8 cellular contexts compared by ENCODE assay signal in genomic region chr17:489758-490329, GRCh38. TPM values are rescaled to one million over a fixed set of nuclear protein-coding genes. Genes with fewer than 3 reads are reported as not detected.
DNase-seq lines count a peak whose midpoint lies in the region; ATAC-seq and TF ChIP-seq lines count a peak whose summit lies in the region.

No MANE protein-coding gene starts in this region.

- DNase-seq in CD1c-positive myeloid dendritic cell (ENCODE audit: extremely low spot score), result peak; percentile 49
- DNase-seq in activated CD8-positive, alpha-beta memory T cell treated with anti-CD3 and anti-CD28 coated beads, Interleukin-2, amount 10 ng/mL, durations not matched to agents 7 days and 5 days, result peak; percentile 91
- DNase-seq in fibroblast of mammary gland (ENCODE audit: low read depth), result peak; percentile 36
- DNase-seq in osteocyte (ENCODE audit: extremely low spot score, unreplicated experiment), result no peak
- no peak for DNase-seq in DMS53 (lab: John Stamatoyannopoulos, UW)
- no peak for DNase-seq in COLO668 (lab: John Stamatoyannopoulos, UW; ENCODE audit: unreplicated experiment)

- peak overlapping the region; percentile 91 for H3K4me3 Mint-ChIP-seq in activated CD8-positive, alpha-beta memory T cell treated with anti-CD3 and anti-CD28 coated beads, Interleukin-2, amount 10 ng/mL, durations not matched to agents 7 days and 5 days
- peak overlapping the region; percentile 77 for H3K4me3 Mint-ChIP-seq in osteocyte (ENCODE audit: unreplicated experiment)

- H3K27me3 Mint-ChIP-seq in activated CD8-positive, alpha-beta memory T cell treated with anti-CD3 and anti-CD28 coated beads, Interleukin-2, amount 10 ng/mL, durations not matched to agents 7 days and 5 days, result peaks cover 24% of the 10 kb centered on the region
- no peaks in the 10 kb centered on the region for H3K27me3 Mint-ChIP-seq in osteocyte (ENCODE audit: unreplicated experiment)

- ATAC-seq in HG03097 (IDR thresholded peaks at IDR 0.05; ENCODE audit: low FRiP score, unreplicated experiment) (peak; percentile 63), HG02840 (IDR thresholded peaks at IDR 0.05; ENCODE audit: low FRiP score, unreplicated experiment) (no peak)
- peak; percentile 72 for ATAC-seq in activated CD8-positive, alpha-beta memory T cell treated with anti-CD3 and anti-CD28 coated beads, Interleukin-2, amount 10 ng/mL, durations not matched to agents 7 days and 5 days

- CTCF ChIA-PET in activated CD8-positive, alpha-beta memory T cell treated with anti-CD3 and anti-CD28 coated beads, Interleukin-2, amount 10 ng/mL, durations not matched to agents 7 days and 5 days (lab: Charles Lee), result interaction anchor here (1.0 kb wide), 3 partner anchors 43 to 78 kb away, joined by 3 to 4 read pairs (median 3); no protein-coding TSS in a partner anchor

- peaks cover 5% of the 10 kb centered on the region for H3K36me3 Mint-ChIP-seq in activated CD8-positive, alpha-beta memory T cell treated with anti-CD3 and anti-CD28 coated beads, Interleukin-2, amount 10 ng/mL, durations not matched to agents 7 days and 5 days
- H3K36me3 Mint-ChIP-seq in osteocyte (ENCODE audit: unreplicated experiment), result no peaks in the 10 kb centered on the region

- H3K27ac Mint-ChIP-seq in activated CD8-positive, alpha-beta memory T cell treated with anti-CD3 and anti-CD28 coated beads, Interleukin-2, amount 10 ng/mL, durations not matched to agents 7 days and 5 days, result peak overlapping the region; percentile 93
- peak overlapping the region; percentile 27 for H3K27ac Mint-ChIP-seq in osteocyte (ENCODE audit: unreplicated experiment)

- peaks cover 7% of the 10 kb centered on the region for H3K4me1 Mint-ChIP-seq in activated CD8-positive, alpha-beta memory T cell treated with anti-CD3 and anti-CD28 coated beads, Interleukin-2, amount 10 ng/mL, durations not matched to agents 7 days and 5 days
- H3K4me1 Mint-ChIP-seq in osteocyte (ENCODE audit: unreplicated experiment), result peaks cover 9% of the 10 kb centered on the region

- TF ChIP-seq CTCF in fibroblast of mammary gland (conservative IDR thresholded peaks at IDR 0.05; ENCODE audit: control insufficient read depth, insufficient read depth, low read depth, low read length), result no peak
- TF ChIP-seq CTCF in osteocyte (IDR thresholded peaks at IDR 0.05), result no peak

- H3K4me3 ChIP-seq in fibroblast of mammary gland (ENCODE audit: control insufficient read depth, low read depth, low read length), result peak overlapping the region; percentile 52

- H3K9me3 Mint-ChIP-seq in activated CD8-positive, alpha-beta memory T cell treated with anti-CD3 and anti-CD28 coated beads, Interleukin-2, amount 10 ng/mL, durations not matched to agents 7 days and 5 days (ENCODE audit: low read depth), result no peaks in the 10 kb centered on the region
- no peaks in the 10 kb centered on the region for H3K9me3 Mint-ChIP-seq in osteocyte (ENCODE audit: unreplicated experiment)

RNA-seq across cellular contexts. Expression of gene RFLNB, which starts 44.1 kb away (rescaled TPM):
- 10 to 100 TPM; 65.4 to 74.4 TPM for total RNA-seq in activated CD8-positive, alpha-beta memory T cell treated with anti-CD3 and anti-CD28 coated beads, Interleukin-2, amount 10 ng/mL, durations not matched to agents 7 days and 5 days
- 18.5 and 19.6 TPM in 2 replicates for total RNA-seq in osteocyte

Comparison
In these comparisons a context has a peak if more than half of its experiments do, and no peak if none do; other contexts are left out.
1. DNase-seq: peak in CD1c-positive myeloid dendritic cell (single experiment), activated CD8-positive, alpha-beta memory T cell treated with anti-CD3 and anti-CD28 coated beads, Interleukin-2, amount 10 ng/mL, durations not matched to agents 7 days and 5 days (single experiment) and fibroblast of mammary gland (single experiment); none in osteocyte (single experiment), DMS53 (single experiment) and COLO668 (single experiment).